1 cellular context compared by ENCODE assay signal in the genomic region with DNA sequence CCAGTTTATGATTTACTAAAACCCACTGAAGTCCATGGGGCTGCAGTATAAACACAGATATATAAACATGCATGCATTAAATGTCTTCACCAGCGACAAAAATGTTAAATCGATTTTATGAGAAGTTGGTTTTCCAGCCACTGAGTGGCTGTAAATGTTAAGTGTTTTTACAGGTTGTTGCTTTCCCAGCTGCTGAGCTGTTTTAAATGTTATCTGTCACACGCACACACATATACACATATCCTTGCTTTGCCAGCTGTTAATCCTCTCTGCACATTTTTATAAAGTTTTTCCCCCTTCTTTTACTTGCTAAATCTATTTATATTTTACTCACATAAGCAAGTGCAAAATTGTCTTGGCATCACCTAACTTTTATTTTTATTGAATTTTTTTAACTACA.
TF ChIP-seq lines count a peak whose summit lies in the region.

No MANE protein-coding gene starts in this region.

TF ChIP-seq in K562, 482 proteins besides CTCF, POLR2A, EP300 and RAD21 (continued from another document):
- TF ChIP-seq, protein P1, sequence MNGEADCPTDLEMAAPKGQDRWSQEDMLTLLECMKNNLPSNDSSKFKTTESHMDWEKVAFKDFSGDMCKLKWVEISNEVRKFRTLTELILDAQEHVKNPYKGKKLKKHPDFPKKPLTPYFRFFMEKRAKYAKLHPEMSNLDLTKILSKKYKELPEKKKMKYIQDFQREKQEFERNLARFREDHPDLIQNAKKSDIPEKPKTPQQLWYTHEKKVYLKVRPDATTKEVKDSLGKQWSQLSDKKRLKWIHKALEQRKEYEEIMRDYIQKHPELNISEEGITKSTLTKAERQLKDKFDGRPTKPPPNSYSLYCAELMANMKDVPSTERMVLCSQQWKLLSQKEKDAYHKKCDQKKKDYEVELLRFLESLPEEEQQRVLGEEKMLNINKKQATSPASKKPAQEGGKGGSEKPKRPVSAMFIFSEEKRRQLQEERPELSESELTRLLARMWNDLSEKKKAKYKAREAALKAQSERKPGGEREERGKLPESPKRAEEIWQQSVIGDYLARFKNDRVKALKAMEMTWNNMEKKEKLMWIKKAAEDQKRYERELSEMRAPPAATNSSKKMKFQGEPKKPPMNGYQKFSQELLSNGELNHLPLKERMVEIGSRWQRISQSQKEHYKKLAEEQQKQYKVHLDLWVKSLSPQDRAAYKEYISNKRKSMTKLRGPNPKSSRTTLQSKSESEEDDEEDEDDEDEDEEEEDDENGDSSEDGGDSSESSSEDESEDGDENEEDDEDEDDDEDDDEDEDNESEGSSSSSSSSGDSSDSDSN (IDR thresholded peaks at IDR 0.05; ENCODE audit: borderline replicate concordance in 1 of 2, low read depth in 2 of 2, low read length in 2 of 2), result no peak
- no peak for TF ChIP-seq PTRF (tag; IDR thresholded peaks at IDR 0.05)
- TF ChIP-seq POU5F1 (IDR thresholded peaks at IDR 0.05; ENCODE audit: borderline replicate concordance, low read depth, low read length, partially characterized antibody), result no peak
- TF ChIP-seq, protein P2, sequence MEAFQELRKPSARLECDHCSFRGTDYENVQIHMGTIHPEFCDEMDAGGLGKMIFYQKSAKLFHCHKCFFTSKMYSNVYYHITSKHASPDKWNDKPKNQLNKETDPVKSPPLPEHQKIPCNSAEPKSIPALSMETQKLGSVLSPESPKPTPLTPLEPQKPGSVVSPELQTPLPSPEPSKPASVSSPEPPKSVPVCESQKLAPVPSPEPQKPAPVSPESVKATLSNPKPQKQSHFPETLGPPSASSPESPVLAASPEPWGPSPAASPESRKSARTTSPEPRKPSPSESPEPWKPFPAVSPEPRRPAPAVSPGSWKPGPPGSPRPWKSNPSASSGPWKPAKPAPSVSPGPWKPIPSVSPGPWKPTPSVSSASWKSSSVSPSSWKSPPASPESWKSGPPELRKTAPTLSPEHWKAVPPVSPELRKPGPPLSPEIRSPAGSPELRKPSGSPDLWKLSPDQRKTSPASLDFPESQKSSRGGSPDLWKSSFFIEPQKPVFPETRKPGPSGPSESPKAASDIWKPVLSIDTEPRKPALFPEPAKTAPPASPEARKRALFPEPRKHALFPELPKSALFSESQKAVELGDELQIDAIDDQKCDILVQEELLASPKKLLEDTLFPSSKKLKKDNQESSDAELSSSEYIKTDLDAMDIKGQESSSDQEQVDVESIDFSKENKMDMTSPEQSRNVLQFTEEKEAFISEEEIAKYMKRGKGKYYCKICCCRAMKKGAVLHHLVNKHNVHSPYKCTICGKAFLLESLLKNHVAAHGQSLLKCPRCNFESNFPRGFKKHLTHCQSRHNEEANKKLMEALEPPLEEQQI (IDR thresholded peaks at IDR 0.05), result no peak
- TF ChIP-seq SIX5 (IDR thresholded peaks at IDR 0.05; ENCODE audit: borderline replicate concordance in 1 of 2, insufficient read depth in 1 of 2, low read depth in 1 of 2, low read length in 2 of 2), result no peak
- TF ChIP-seq ZNF668 (CRISPR knock-in tag; IDR thresholded peaks at IDR 0.05), result no peak
- TF ChIP-seq ILF3 (IDR thresholded peaks at IDR 0.05; ENCODE audit: borderline replicate concordance), result no peak
- no peak for TF ChIP-seq PTTG1 (tag; IDR thresholded peaks at IDR 0.05; ENCODE audit: low read depth)
- TF ChIP-seq SIRT6 (IDR thresholded peaks at IDR 0.05; ENCODE audit: low read depth, low read length), result no peak
- TF ChIP-seq, protein P3, sequence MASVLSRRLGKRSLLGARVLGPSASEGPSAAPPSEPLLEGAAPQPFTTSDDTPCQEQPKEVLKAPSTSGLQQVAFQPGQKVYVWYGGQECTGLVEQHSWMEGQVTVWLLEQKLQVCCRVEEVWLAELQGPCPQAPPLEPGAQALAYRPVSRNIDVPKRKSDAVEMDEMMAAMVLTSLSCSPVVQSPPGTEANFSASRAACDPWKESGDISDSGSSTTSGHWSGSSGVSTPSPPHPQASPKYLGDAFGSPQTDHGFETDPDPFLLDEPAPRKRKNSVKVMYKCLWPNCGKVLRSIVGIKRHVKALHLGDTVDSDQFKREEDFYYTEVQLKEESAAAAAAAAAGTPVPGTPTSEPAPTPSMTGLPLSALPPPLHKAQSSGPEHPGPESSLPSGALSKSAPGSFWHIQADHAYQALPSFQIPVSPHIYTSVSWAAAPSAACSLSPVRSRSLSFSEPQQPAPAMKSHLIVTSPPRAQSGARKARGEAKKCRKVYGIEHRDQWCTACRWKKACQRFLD (CRISPR knock-in tag; IDR thresholded peaks at IDR 0.05), result no peak
- TF ChIP-seq, protein P4, sequence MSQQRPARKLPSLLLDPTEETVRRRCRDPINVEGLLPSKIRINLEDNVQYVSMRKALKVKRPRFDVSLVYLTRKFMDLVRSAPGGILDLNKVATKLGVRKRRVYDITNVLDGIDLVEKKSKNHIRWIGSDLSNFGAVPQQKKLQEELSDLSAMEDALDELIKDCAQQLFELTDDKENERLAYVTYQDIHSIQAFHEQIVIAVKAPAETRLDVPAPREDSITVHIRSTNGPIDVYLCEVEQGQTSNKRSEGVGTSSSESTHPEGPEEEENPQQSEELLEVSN (IDR thresholded peaks at IDR 0.05; ENCODE audit: borderline replicate concordance in 1 of 2, extremely low read depth in 1 of 2, insufficient read depth in 1 of 2, insufficient read length in 1 of 2, low read depth in 1 of 2, low read length in 1 of 2, poor library complexity in 1 of 2, severe bottlenecking in 1 of 2), result no peak
- TF ChIP-seq NCOR1 (IDR thresholded peaks at IDR 0.05), result peak; percentile 44; the same call in 1 of the 2 replicates
- TF ChIP-seq NFXL1 (CRISPR knock-in tag; IDR thresholded peaks at IDR 0.05), result no peak
- TF ChIP-seq, protein P5, sequence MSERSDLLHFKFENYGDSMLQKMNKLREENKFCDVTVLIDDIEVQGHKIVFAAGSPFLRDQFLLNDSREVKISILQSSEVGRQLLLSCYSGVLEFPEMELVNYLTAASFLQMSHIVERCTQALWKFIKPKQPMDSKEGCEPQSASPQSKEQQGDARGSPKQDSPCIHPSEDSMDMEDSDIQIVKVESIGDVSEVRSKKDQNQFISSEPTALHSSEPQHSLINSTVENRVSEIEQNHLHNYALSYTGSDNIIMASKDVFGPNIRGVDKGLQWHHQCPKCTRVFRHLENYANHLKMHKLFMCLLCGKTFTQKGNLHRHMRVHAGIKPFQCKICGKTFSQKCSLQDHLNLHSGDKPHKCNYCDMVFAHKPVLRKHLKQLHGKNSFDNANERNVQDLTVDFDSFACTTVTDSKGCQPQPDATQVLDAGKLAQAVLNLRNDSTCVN (CRISPR knock-in tag; IDR thresholded peaks at IDR 0.05), result no peak
- TF ChIP-seq, protein P6, sequence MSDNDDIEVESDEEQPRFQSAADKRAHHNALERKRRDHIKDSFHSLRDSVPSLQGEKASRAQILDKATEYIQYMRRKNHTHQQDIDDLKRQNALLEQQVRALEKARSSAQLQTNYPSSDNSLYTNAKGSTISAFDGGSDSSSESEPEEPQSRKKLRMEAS (CRISPR knock-in tag; IDR thresholded peaks at IDR 0.05), result no peak
- no peak for TF ChIP-seq DMBX1 (CRISPR knock-in tag; IDR thresholded peaks at IDR 0.05; ENCODE audit: borderline replicate concordance)
- TF ChIP-seq YBX1 (IDR thresholded peaks at IDR 0.05), result no peak
- TF ChIP-seq ZBTB17 (CRISPR knock-in tag; IDR thresholded peaks at IDR 0.05), result no peak
- no peak for TF ChIP-seq ZNF146 (CRISPR knock-in tag; IDR thresholded peaks at IDR 0.05; ENCODE audit: unreplicated experiment)
- TF ChIP-seq RFX1 (IDR thresholded peaks at IDR 0.05), result no peak
- peak; percentile 26; the same call in 1 of the 2 replicates for TF ChIP-seq TCF3 (CRISPR knock-in tag; IDR thresholded peaks at IDR 0.05)
- no peak for TF ChIP-seq NBN (IDR thresholded peaks at IDR 0.05; ENCODE audit: low read depth)
- TF ChIP-seq SRSF3 (IDR thresholded peaks at IDR 0.05; ENCODE audit: insufficient read depth, low read length), result no peak
- TF ChIP-seq, protein P7, sequence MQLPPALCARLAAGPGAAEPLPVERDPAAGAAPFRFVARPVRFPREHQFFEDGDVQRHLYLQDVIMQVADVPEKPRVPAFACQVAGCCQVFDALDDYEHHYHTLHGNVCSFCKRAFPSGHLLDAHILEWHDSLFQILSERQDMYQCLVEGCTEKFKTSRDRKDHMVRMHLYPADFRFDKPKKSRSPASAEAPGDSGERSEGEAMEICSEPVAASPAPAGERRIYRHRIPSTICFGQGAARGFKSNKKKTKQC (CRISPR knock-in tag; IDR thresholded peaks at IDR 0.05), result no peak
- no peak for TF ChIP-seq SREBF1 (IDR thresholded peaks at IDR 0.05; ENCODE audit: borderline replicate concordance, low read depth, low read length)
- no peak for TF ChIP-seq GTF2A2 (tag; IDR thresholded peaks at IDR 0.05)
